8 cellular contexts compared by ENCODE assay signal in genomic region chr3:184540777-184541681, GRCh38. TPM values are rescaled to one million over a fixed set of nuclear protein-coding genes. Genes with fewer than 3 reads are reported as not detected.
A peak's percentile ranks its signal among the peaks of the same experiment; 100 is the strongest.
DNase-seq lines count a peak whose midpoint lies in the region; ATAC-seq and TF ChIP-seq lines count a peak whose summit lies in the region.

No MANE protein-coding gene starts in this region.

- H2BK15ac ChIP-seq in H9 (ENCODE audit: low read depth, low read length) = no peak overlapping the region

- H3T11ph ChIP-seq in H9 (ENCODE audit: low read length) = no peak overlapping the region

- no peak for ATAC-seq in HG02763 (IDR thresholded peaks at IDR 0.05; ENCODE audit: unreplicated experiment)

- no CpG with 5 or more reads among the region's 14 CpGs for WGBS in H9 (ENCODE audit: extremely low coverage, insufficient read length, low lambda C conversion rate)

- H4K91ac ChIP-seq in H9 (ENCODE audit: insufficient read length, low read depth, low read length) = no peak overlapping the region

- H2AFZ ChIP-seq in H9 (ENCODE audit: low read length) (no peak overlapping the region), osteoblast (ENCODE audit: low read length) (no peak overlapping the region)

- H3K9ac ChIP-seq in H9 (ENCODE audit: extremely low read depth, insufficient read length, low read length) = no peak overlapping the region

- H2BK120ac ChIP-seq in H9 (ENCODE audit: low read depth, low read length, poor library complexity, severe bottlenecking) = no peak overlapping the region

- H3K4me3 ChIP-seq in osteoblast (ENCODE audit: insufficient read depth, low read length) = no peak overlapping the region

- H3K4me1 ChIP-seq in H9 (ENCODE audit: insufficient read depth, low read length) (no peaks in the 10 kb centered on the region; the same call in 1 of the 2 replicates), osteoblast (ENCODE audit: insufficient read depth, low read length) (no peaks in the 10 kb centered on the region)

- no peak overlapping the region for H2BK5ac ChIP-seq in H9 (ENCODE audit: insufficient read length, low read length)

- H4K5ac ChIP-seq in H9 (ENCODE audit: insufficient read length, low read depth, low read length) = no peak overlapping the region

- H3K9me3 ChIP-seq in H9 (ENCODE audit: control insufficient read depth, low read depth, low read length) (no peaks in the 10 kb centered on the region), osteoblast (ENCODE audit: low read depth, low read length) (no peaks in the 10 kb centered on the region)

- H3K14ac ChIP-seq in H9 (ENCODE audit: insufficient read depth, low read length) = no peak overlapping the region

- no peaks in the 10 kb centered on the region for H3K79me1 ChIP-seq in H9 (ENCODE audit: insufficient read depth, low read depth, low read length, poor library complexity, severe bottlenecking)

- H3K27ac Mint-ChIP-seq in H9 (no peak overlapping the region), type B pancreatic cell (peak overlapping the region; percentile 10)

- H3K23me2 ChIP-seq in H9 (ENCODE audit: insufficient read length, low read depth, low read length, poor library complexity, severe bottlenecking) = peaks cover 3% of the 10 kb centered on the region

- peak; percentile 44 for DNase-seq in ACHN
- peak; percentile 94 for DNase-seq in H9
- peak; percentile 92 for DNase-seq in NCI-H69 (lab: John Stamatoyannopoulos, UW)
- peak in 2 of 3 experiments; percentile 48 to 51 for DNase-seq in activated CD8-positive, alpha-beta memory T cell treated with anti-CD3 and anti-CD28 coated beads for 48 hours (ENCODE audit: low read depth in 2 of 3, low spot score in 2 of 3)
- DNase-seq in erythroblast (lab: John Stamatoyannopoulos, UW) = peak; percentile 42 to 73
- DNase-seq in osteoblast (ENCODE audit: insufficient read length, low spot score, missing footprints) = peak; percentile 62
- DNase-seq in type B pancreatic cell (ENCODE audit: extremely low spot score, unreplicated experiment) = peak; percentile 81

- no peaks in the 10 kb centered on the region; the same call in 1 of the 2 replicates for H3K27me3 ChIP-seq in H9 (ENCODE audit: insufficient read depth, low read length)
- peaks cover 46% of the 10 kb centered on the region for H3K27me3 ChIP-seq in osteoblast (ENCODE audit: insufficient read depth, low read length)

- H2BK12ac ChIP-seq in H9 (ENCODE audit: insufficient read length, low read depth, low read length) = no peak overlapping the region

- no peaks in the 10 kb centered on the region for H3K36me3 ChIP-seq in osteoblast (ENCODE audit: insufficient read depth, low read length)

- TF ChIP-seq CTCF in H9 (conservative IDR thresholded peaks at IDR 0.05) = peak; percentile 94
- TF ChIP-seq CTCF in osteoblast (IDR thresholded peaks at IDR 0.05; ENCODE audit: extremely low read depth, low read depth, low read length) = peak; percentile 65
- peak; percentile 76 for TF ChIP-seq CTCF in type B pancreatic cell (conservative IDR thresholded peaks at IDR 0.05)

- H4K8ac ChIP-seq in H9 (replicated peaks; ENCODE audit: insufficient read length, low read depth, low read length) = no peak overlapping the region

- H3K56ac ChIP-seq in H9 (ENCODE audit: insufficient read length, low read depth, low read length) = no peak overlapping the region

- H3K4ac ChIP-seq in H9 (ENCODE audit: low read depth, low read length) = no peak overlapping the region

- H3K36me3 Mint-ChIP-seq in H9 (ENCODE audit: insufficient read depth in 1 of 3, low read depth in 3 of 3) (no peaks in the 10 kb centered on the region), type B pancreatic cell (no peaks in the 10 kb centered on the region)

- H3K4me2 ChIP-seq in H9 (ENCODE audit: insufficient read depth, insufficient read length, low read length) (no peak overlapping the region), osteoblast (ENCODE audit: insufficient read depth, low read length) (no peak overlapping the region)

- H2AK5ac ChIP-seq in H9 (ENCODE audit: insufficient read length, low read length) = no peak overlapping the region

- H3K79me2 ChIP-seq in H9 (ENCODE audit: insufficient read depth, low read length) = no peaks in the 10 kb centered on the region
- no peaks in the 10 kb centered on the region for H3K79me2 ChIP-seq in osteoblast (ENCODE audit: insufficient read depth, low read length)

- H3K27ac ChIP-seq in H9 (ENCODE audit: insufficient read length, low read depth, low read length) (no peak overlapping the region), osteoblast (ENCODE audit: low read depth, low read length) (no peak overlapping the region)

- H3K18ac ChIP-seq in H9 (ENCODE audit: insufficient read length, low read depth, low read length) = no peak overlapping the region

- H3K27me3 Mint-ChIP-seq in H9 (ENCODE audit: low read depth) = peaks cover 22% of the 10 kb centered on the region
- H3K27me3 Mint-ChIP-seq in type B pancreatic cell = peaks cover 83% of the 10 kb centered on the region

- no peak overlapping the region for H3K23ac ChIP-seq in H9 (ENCODE audit: insufficient read length, low read depth, low read length)

- H3K4me3 Mint-ChIP-seq in H9 (peak overlapping the region in 1 of 2 experiments; percentile 26; a peak in 2 of 5 replicates), type B pancreatic cell (no peak overlapping the region)

- H2BK20ac ChIP-seq in H9 (ENCODE audit: low read depth, low read length, poor library complexity, severe bottlenecking) = no peak overlapping the region

- no peak for TF ChIP-seq POLR2A in erythroblast (IDR thresholded peaks at IDR 0.05; ENCODE audit: low read length)

- H3K9me3 Mint-ChIP-seq in H9 = no peaks in the 10 kb centered on the region; a peak in 2 of 5 replicates
- no peaks in the 10 kb centered on the region for H3K9me3 Mint-ChIP-seq in type B pancreatic cell

- H3K4me1 Mint-ChIP-seq in H9 = peaks cover 24 to 38% of the 10 kb centered on the region in 2 experiments
- no peaks in the 10 kb centered on the region for H3K4me1 Mint-ChIP-seq in type B pancreatic cell (ENCODE audit: unreplicated experiment)

- in situ Hi-C loops in ACHN (cut with HindIII; ENCODE audit: low pct_ligation_motif_present, low pct_unique_long_range_greater_than_20kb, low sequenced_read_pairs) = loop anchor here (25.0 kb wide), 1 partner anchor 179 kb away; the partner anchor contains the start of genes CLCN2 and POLR2H

- H4K20me1 ChIP-seq in H9 (ENCODE audit: control insufficient read depth, insufficient read depth, insufficient read length) = no peaks in the 10 kb centered on the region
- no peaks in the 10 kb centered on the region for H4K20me1 ChIP-seq in osteoblast (ENCODE audit: insufficient read depth, low read length)

RNA-seq across cellular contexts. Expression of gene EPHB3, which starts 20.6 kb away (rescaled TPM):
- total RNA-seq in H9 (2021) (0.59 and 1.0 TPM in 2 replicates), osteoblast (3.6 and 4.1 TPM in 2 replicates), type B pancreatic cell (ENCODE audit: low replicate concordance) (57.7 and 65.0 TPM in 2 replicates)

Comparison
In these comparisons a context has a peak if more than half of its experiments do, and no peak if none do; other contexts are left out.
1. DNase-seq: peak in every context shown above with its lines; median percentile 94 in H9; 92 in NCI-H69; 81 in type B pancreatic cell; 62 in osteoblast; 58 in erythroblast; 50 in activated CD8-positive, alpha-beta memory T cell treated with anti-CD3 and anti-CD28 coated beads for 48 hours; 44 in ACHN.
2. RNA of gene EPHB3, which starts 20.6 kb away (total RNA-seq): 57.7 to 65.0 TPM in type B pancreatic cell; 3.6 to 4.1 TPM in osteoblast and 0.59 to 1.0 TPM in H9; every median in the first group is over 10 times any median in the second.
3. Peak in every context shown above with its lines, with median percentiles within 50 percentile points of each other: CTCF ChIP-seq.